ENCODE assay signal across 8 cellular contexts in genomic region chr12:42238240-42239140, GRCh38. TPM values are rescaled to one million over a fixed set of nuclear protein-coding genes. Genes with fewer than 3 reads are reported as not detected.
DNase-seq lines count a peak whose midpoint lies in the region; ATAC-seq, FAIRE-seq and TF ChIP-seq lines count a peak whose summit lies in the region.

YAF2 (minus strand) TSS chr12:42238248; CDS start chr12:42238180, 68 bp downstream.

- peak; percentile 81 for TF ChIP-seq POLR2A in GM15510 (IDR thresholded peaks at IDR 0.05; ENCODE audit: borderline replicate concordance, extremely low read depth, insufficient read length)

- intact Hi-C loops in aorta (cut with DNase I): loop anchor here (5.0 kb wide), 4 partner anchors 89 to 244 kb away; partner anchors contain the start of genes PPHLN1 (in 2 of the 2), ZCRB1 (in 2 of the 2) and GXYLT1 (in 1 of the 2)

- H3K36me3 ChIP-seq in astrocyte (ENCODE audit: insufficient read depth, low read length) (peaks cover 9% of the 10 kb centered on the region), aorta (ENCODE audit: control insufficient read depth in 1 of 2, insufficient read depth in 2 of 2, low read length in 1 of 2) (no peaks in the 10 kb centered on the region)

- peaks cover 15% of the 10 kb centered on the region for H4K20me1 ChIP-seq in astrocyte (ENCODE audit: insufficient read depth, low read length)

- H3K79me2 ChIP-seq in astrocyte (ENCODE audit: insufficient read depth, low read length): peaks cover 40% of the 10 kb centered on the region

- peaks cover 23% of the 10 kb centered on the region for H3K27me3 Mint-ChIP-seq in astrocyte (ENCODE audit: low read depth, unreplicated experiment)

- H3K4me3 Mint-ChIP-seq in astrocyte (ENCODE audit: unreplicated experiment): peak within 1 kb of the TSS; percentile 95

- 2 to 5% methylated on average over 29 to 69 of the region's 69 CpGs for WGBS in aorta, 2 donors

- H3K27ac ChIP-seq in astrocyte (ENCODE audit: low read depth, low read length) (peak within 1 kb of the TSS; percentile 83), aorta (ENCODE audit: low read depth in 1 of 2, low read length in 2 of 2) (peak within 1 kb of the TSS; percentile 97 to 99)

- H2AFZ ChIP-seq in astrocyte (ENCODE audit: low read depth, low read length): peak within 1 kb of the TSS; percentile 86

- peaks cover 7% of the 10 kb centered on the region for H3K4me1 Mint-ChIP-seq in astrocyte (ENCODE audit: low read depth, unreplicated experiment)

- H3K4me2 ChIP-seq in astrocyte (ENCODE audit: low read length): peak within 1 kb of the TSS; percentile 99

- H3K4me1 ChIP-seq in astrocyte (ENCODE audit: insufficient read depth, low read length) (peaks cover 17% of the 10 kb centered on the region), aorta (ENCODE audit: control insufficient read depth in 1 of 2, insufficient read depth in 2 of 2, low read length in 2 of 2) (peaks cover 0 to 5% of the 10 kb centered on the region in 2 donors)

- FAIRE-seq in astrocyte (lab: Jason Lieb, UNC): no peak

- peak within 1 kb of the TSS; percentile 84 for H3K4me3 ChIP-seq in astrocyte (ENCODE audit: insufficient read depth, low read depth, low read length)
- peak within 1 kb of the TSS; percentile 99 to 100 for H3K4me3 ChIP-seq in aorta (ENCODE audit: low read length in 2 of 2)

- H3K27me3 ChIP-seq in astrocyte (ENCODE audit: insufficient read depth, low read length) (no peaks in the 10 kb centered on the region), aorta (ENCODE audit: control insufficient read depth in 1 of 2, insufficient read depth in 2 of 2, low read length in 1 of 2) (no peaks in the 10 kb centered on the region)

- no peaks in the 10 kb centered on the region for H3K36me3 Mint-ChIP-seq in astrocyte (ENCODE audit: low read depth, unreplicated experiment)

- ATAC-seq in HG02763 (IDR thresholded peaks at IDR 0.05; ENCODE audit: unreplicated experiment): peak; percentile 80
- peak; percentile 95 for ATAC-seq in aorta (ENCODE audit: low FRiP score)

- H3K9me3 ChIP-seq in astrocyte (ENCODE audit: insufficient read depth, low read depth, low read length) (no peaks in the 10 kb centered on the region), aorta (ENCODE audit: control insufficient read depth, low read length) (no peaks in the 10 kb centered on the region)

- H3K27ac Mint-ChIP-seq in astrocyte (ENCODE audit: unreplicated experiment): peak within 1 kb of the TSS; percentile 85

- TF ChIP-seq CTCF in astrocyte (IDR thresholded peaks at IDR 0.05; ENCODE audit: insufficient read depth, low read depth, low read length): no peak

- DNase-seq in NCI-H1417 treated with DMSO at 0.1 percent for 48 hours (lab: John Stamatoyannopoulos, UW) (peak; percentile 42), T-helper 22 cell (ENCODE audit: low read depth) (peak; percentile 84), astrocyte (ENCODE audit: low read depth) (peak; percentile 80), hepatic stellate cell (ENCODE audit: low spot score) (peak; percentile 95), renal cortical epithelial cell (ENCODE audit: low read depth) (peak; percentile 60), aorta (peak; percentile 94 to 97)

- H3K9me3 Mint-ChIP-seq in astrocyte (ENCODE audit: unreplicated experiment): no peaks in the 10 kb centered on the region

- peak within 1 kb of the TSS; percentile 94 for H3K9ac ChIP-seq in astrocyte (ENCODE audit: low read length)

RNA-seq across cellular contexts. Expression of gene YAF2, which starts in this region (rescaled TPM):
- total RNA-seq in astrocyte: 28.6 and 29.3 TPM in 2 replicates
- 21.2 and 25.9 TPM in 2 replicates for total RNA-seq in renal cortical epithelial cell
- total RNA-seq in aorta: 10 to 100 TPM; 49.8 to 53.2 TPM
- 10 to 100 TPM; 15.9 to 16.2 TPM for polyA plus RNA-seq in aorta

Comparison
In these comparisons a context has a peak if more than half of its experiments do, and no peak if none do; other contexts are left out.
1. Peak in every context shown above with its lines: DNase-seq, ATAC-seq, H3K4me3 ChIP-seq and H3K27ac ChIP-seq.
2. DNase-seq: peak in every context shown above with its lines; median percentile 96 in aorta; 95 in hepatic stellate cell; 84 in T-helper 22 cell; 80 in astrocyte; 60 in renal cortical epithelial cell; 42 in NCI-H1417 treated with DMSO at 0.1 percent for 48 hours.